In the genomic region with DNA sequence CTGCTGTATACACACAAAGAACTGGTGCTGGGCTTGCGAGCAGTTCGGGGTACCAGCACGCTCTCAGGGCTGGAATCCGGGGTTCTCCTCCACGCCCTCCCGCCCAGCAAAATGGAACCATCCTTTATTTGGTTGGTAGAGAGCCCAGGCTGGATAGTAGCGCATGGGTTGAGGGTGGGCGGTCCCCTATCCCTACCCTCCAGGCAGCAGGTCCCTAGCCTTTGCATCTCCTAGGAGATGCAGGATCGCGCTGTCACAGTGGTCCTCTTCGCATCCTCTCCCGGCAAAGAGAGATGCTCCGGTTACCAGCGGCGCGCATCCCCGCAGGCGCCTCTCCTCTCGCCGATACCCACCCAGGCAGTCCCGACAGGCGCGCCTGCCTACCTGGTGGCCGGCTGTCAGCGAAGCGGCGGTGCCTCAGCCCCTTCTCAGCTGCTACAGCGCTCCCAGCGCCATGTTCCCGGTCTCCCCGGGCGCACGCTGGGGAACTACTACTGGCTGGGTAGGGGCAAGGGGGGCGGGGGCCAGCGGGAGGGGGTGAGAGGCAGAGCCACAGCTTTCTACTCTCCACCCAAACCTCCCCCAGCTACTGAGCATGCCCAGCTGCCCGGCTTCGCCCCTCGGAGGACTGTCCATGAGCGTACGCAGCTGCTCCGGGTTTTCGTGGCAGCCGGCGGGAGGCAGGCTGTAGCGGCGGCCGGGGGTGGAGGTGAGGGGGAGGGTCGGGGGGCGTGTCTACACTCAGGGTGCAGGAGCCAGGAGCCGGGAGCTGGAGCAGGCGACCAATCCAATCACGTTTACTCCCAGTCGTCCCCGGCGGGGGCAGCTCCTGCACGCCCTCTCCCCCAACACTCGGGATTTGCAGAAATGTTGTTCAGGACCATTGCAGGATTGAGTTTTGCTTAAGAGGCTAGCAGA, we compare ENCODE assay signal across 1 cellular context.
TF ChIP-seq lines count a peak whose summit lies in the region.

A gene (minus strand): TSS at position 699 of the 918 bp plus-strand sequence. CDS start 194,748 bp downstream, outside the sequence.

TF ChIP-seq in HEK293, 187 proteins besides CTCF, POLR2A, EP300 and RAD21 (continued from another document):
- TF ChIP-seq, protein P1, sequence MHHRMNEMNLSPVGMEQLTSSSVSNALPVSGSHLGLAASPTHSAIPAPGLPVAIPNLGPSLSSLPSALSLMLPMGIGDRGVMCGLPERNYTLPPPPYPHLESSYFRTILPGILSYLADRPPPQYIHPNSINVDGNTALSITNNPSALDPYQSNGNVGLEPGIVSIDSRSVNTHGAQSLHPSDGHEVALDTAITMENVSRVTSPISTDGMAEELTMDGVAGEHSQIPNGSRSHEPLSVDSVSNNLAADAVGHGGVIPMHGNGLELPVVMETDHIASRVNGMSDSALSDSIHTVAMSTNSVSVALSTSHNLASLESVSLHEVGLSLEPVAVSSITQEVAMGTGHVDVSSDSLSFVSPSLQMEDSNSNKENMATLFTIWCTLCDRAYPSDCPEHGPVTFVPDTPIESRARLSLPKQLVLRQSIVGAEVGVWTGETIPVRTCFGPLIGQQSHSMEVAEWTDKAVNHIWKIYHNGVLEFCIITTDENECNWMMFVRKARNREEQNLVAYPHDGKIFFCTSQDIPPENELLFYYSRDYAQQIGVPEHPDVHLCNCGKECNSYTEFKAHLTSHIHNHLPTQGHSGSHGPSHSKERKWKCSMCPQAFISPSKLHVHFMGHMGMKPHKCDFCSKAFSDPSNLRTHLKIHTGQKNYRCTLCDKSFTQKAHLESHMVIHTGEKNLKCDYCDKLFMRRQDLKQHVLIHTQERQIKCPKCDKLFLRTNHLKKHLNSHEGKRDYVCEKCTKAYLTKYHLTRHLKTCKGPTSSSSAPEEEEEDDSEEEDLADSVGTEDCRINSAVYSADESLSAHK (tag by site-specific recombination; IDR thresholded peaks at IDR 0.05): no peak
- TF ChIP-seq ZNF777 (tag by site-specific recombination; IDR thresholded peaks at IDR 0.05; ENCODE audit: borderline replicate concordance): no peak
- TF ChIP-seq ZBTB20 (tag by site-specific recombination; IDR thresholded peaks at IDR 0.05): peak; percentile 65
- no peak for TF ChIP-seq ZNF311 (tag by site-specific recombination; IDR thresholded peaks at IDR 0.05; ENCODE audit: borderline replicate concordance)
- peak; percentile 88 for TF ChIP-seq ZBTB48 (tag by site-specific recombination; IDR thresholded peaks at IDR 0.05)
- peak; percentile 63 for TF ChIP-seq SP3 (tag by site-specific recombination; IDR thresholded peaks at IDR 0.05)
- peak; percentile 21; the same call in 1 of the 2 replicates for TF ChIP-seq ZNF600 (tag by site-specific recombination; IDR thresholded peaks at IDR 0.05)
- TF ChIP-seq, protein P2, sequence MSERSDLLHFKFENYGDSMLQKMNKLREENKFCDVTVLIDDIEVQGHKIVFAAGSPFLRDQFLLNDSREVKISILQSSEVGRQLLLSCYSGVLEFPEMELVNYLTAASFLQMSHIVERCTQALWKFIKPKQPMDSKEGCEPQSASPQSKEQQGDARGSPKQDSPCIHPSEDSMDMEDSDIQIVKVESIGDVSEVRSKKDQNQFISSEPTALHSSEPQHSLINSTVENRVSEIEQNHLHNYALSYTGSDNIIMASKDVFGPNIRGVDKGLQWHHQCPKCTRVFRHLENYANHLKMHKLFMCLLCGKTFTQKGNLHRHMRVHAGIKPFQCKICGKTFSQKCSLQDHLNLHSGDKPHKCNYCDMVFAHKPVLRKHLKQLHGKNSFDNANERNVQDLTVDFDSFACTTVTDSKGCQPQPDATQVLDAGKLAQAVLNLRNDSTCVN (tag by site-specific recombination; optimal IDR thresholded peaks at IDR 0.05): peak; percentile 59
- no peak for TF ChIP-seq KLF16 (tag by site-specific recombination; IDR thresholded peaks at IDR 0.05)
- no peak for TF ChIP-seq ZNF266 (tag by site-specific recombination; IDR thresholded peaks at IDR 0.05; ENCODE audit: low read depth)
- TF ChIP-seq, protein P3, sequence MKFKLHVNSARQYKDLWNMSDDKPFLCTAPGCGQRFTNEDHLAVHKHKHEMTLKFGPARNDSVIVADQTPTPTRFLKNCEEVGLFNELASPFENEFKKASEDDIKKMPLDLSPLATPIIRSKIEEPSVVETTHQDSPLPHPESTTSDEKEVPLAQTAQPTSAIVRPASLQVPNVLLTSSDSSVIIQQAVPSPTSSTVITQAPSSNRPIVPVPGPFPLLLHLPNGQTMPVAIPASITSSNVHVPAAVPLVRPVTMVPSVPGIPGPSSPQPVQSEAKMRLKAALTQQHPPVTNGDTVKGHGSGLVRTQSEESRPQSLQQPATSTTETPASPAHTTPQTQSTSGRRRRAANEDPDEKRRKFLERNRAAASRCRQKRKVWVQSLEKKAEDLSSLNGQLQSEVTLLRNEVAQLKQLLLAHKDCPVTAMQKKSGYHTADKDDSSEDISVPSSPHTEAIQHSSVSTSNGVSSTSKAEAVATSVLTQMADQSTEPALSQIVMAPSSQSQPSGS (tag by site-specific recombination; IDR thresholded peaks at IDR 0.05; ENCODE audit: low read depth): no peak
TF ChIP-seq in HEK293: peak in this region for 14.
